8 cellular contexts compared by ENCODE assay signal in the genomic region with DNA sequence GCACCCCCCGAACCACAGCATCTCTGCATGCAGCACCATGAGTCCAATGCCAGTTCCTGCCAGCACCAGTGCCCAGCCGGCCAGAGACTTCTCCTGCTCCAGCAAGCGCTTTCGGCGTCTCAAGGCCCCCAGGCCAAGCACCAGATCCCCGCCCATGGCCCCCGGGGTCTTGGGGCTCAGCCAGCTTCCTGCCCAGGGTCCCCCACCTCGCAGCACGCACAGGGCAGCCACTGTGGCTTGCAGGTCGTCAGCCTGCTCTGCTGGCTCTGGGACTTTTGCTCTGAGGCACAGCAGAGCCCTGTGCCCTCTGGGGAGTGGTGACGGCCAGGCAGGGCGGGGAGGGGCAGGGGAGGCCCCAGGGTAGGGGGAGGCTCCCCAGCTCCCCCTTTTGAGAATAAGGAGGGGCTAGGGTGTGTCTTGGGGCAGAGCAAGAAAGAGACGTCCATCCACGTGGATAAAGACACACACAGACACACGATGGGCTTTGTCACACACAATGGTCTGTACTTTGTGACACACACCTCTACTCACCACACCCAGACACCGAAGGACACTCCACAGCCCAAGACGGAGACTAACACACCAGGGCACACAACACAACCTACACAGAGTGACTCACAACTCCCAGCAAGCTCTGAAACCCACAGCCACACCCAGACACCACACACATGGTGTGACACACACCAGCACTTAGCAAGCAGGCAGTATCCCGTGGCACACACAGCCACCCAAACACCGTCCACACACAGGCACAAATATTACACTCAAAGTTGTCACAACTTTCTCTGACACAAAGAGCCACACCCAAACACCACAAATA. TPM values are rescaled to one million over a fixed set of nuclear protein-coding genes. Genes with fewer than 3 reads are reported as not detected.
DNase-seq lines count a peak whose midpoint lies in the region; ATAC-seq and TF ChIP-seq lines count a peak whose summit lies in the region.

Gene KCNN4 (minus strand): TSS at position 268 of the 820 bp plus-strand sequence. CDS start 112 bp downstream, at position 156.

- no peak within 1 kb of the TSS for H2AK5ac ChIP-seq in mesenchymal stem cell (ENCODE audit: low read length, severe bottlenecking)

- WGBS in GM23248 (ENCODE audit: low coverage in 1 of 2, low lambda C conversion rate in 2 of 2, missing lambda C conversion rate in 2 of 2), 2 experiments, result 14 to 16% methylated on average over 18 to 19 of the region's 19 CpGs
- WGBS in mesenchymal stem cell, result 64% methylated on average over 19 of the region's 19 CpGs

- H3K9ac ChIP-seq in GM23248 (peak within 1 kb of the TSS; percentile 72), mesenchymal stem cell (ENCODE audit: low read length) (peak within 1 kb of the TSS; percentile 66)

- H2AFZ ChIP-seq in GM23248, result peak within 1 kb of the TSS; percentile 58
- no peak within 1 kb of the TSS for H2AFZ ChIP-seq in mesenchymal stem cell (ENCODE audit: low read depth, low read length)

- H3K4me3 Mint-ChIP-seq in activated naive CD4-positive, alpha-beta T cell treated with anti-CD3 and anti-CD28 coated beads, Interleukin-2, amount 50 U/mL, for 24 hours, result peak within 1 kb of the TSS; percentile 81

- H3K4me3 ChIP-seq in AG10803 (ENCODE audit: low read length) (no peak within 1 kb of the TSS), GM23248 (peak within 1 kb of the TSS; percentile 65), mesenchymal stem cell (ENCODE audit: insufficient read depth in 1 of 2, low read depth in 1 of 2, low read length in 2 of 2) (peak within 1 kb of the TSS in 1 of 2 experiments; percentile 77), thoracic aorta (peak within 1 kb of the TSS; percentile 41)

- H3F3A ChIP-seq in GM23248 (ENCODE audit: insufficient read depth), result no peaks in the 10 kb centered on the region; the same call in 1 of the 2 replicates

- H3K9me3 ChIP-seq in GM23248 (ENCODE audit: low read depth), result no peaks in the 10 kb centered on the region
- no peaks in the 10 kb centered on the region for H3K9me3 ChIP-seq in mesenchymal stem cell (ENCODE audit: control insufficient read depth, low read length)
- H3K9me3 ChIP-seq in thoracic aorta, result no peaks in the 10 kb centered on the region

- no peaks in the 10 kb centered on the region for H4K20me1 ChIP-seq in GM23248 (ENCODE audit: insufficient read depth)

- H3K23ac ChIP-seq in mesenchymal stem cell (ENCODE audit: low read length in 2 of 2), result no peak within 1 kb of the TSS

- in situ Hi-C loops in GM23248 (cut with MboI), result no loop called here

- H3K27me3 ChIP-seq in GM23248 (replicated peaks; ENCODE audit: insufficient read depth), result no peaks in the 10 kb centered on the region
- no peaks in the 10 kb centered on the region for H3K27me3 ChIP-seq in mesenchymal stem cell (ENCODE audit: control insufficient read depth in 1 of 2, insufficient read depth in 1 of 2, low read length in 2 of 2)
- no peaks in the 10 kb centered on the region for H3K27me3 ChIP-seq in thoracic aorta (replicated peaks; ENCODE audit: insufficient read depth)

- H2BK12ac ChIP-seq in mesenchymal stem cell (ENCODE audit: low read length in 2 of 2), result peak within 1 kb of the TSS in 1 of 2 experiments; percentile 77

- H3K9me2 ChIP-seq in GM23248 (ENCODE audit: insufficient read depth), result no peaks in the 10 kb centered on the region

- peak within 1 kb of the TSS; percentile 1 for H4K8ac ChIP-seq in mesenchymal stem cell (ENCODE audit: low read length)

- no peak within 1 kb of the TSS for H2BK15ac ChIP-seq in mesenchymal stem cell (ENCODE audit: low read depth, poor library complexity, severe bottlenecking)

- H3K4me2 ChIP-seq in GM23248 (ENCODE audit: unreplicated experiment), result peak within 1 kb of the TSS; percentile 69
- no peak within 1 kb of the TSS for H3K4me2 ChIP-seq in mesenchymal stem cell (ENCODE audit: low read length, poor library complexity, severe bottlenecking)

- H3K4ac ChIP-seq in mesenchymal stem cell (ENCODE audit: low read depth in 1 of 2, low read length in 2 of 2), result no peak within 1 kb of the TSS

- H2BK5ac ChIP-seq in mesenchymal stem cell (ENCODE audit: low read depth, low read length, poor library complexity, severe bottlenecking), result no peak within 1 kb of the TSS

- peak; percentile 62 for DNase-seq in AG10803 (ENCODE audit: low read depth)
- DNase-seq in GM23248, result peak; percentile 85
- DNase-seq in mesenchymal stem cell, result peak; percentile 48
- no peak for DNase-seq in thoracic aorta (ENCODE audit: low spot score)
- DNase-seq in NCI-H2107 treated with DMSO at 0.1 percent for 48 hours (lab: John Stamatoyannopoulos, UW; ENCODE audit: unreplicated experiment), result no peak

- ATAC-seq in SK-N-SH treated with all-trans-retinoic acid at 6 μM for 48 hours, result peak; percentile 36
- no peak for ATAC-seq in thoracic aorta (ENCODE audit: insufficient number of reproducible peaks, low FRiP score, low read depth)
- ATAC-seq in HG02852 (IDR thresholded peaks at IDR 0.05; ENCODE audit: unreplicated experiment), result no peak

- H3K27ac Mint-ChIP-seq in activated naive CD4-positive, alpha-beta T cell treated with anti-CD3 and anti-CD28 coated beads, Interleukin-2, amount 50 U/mL, for 24 hours, result peak within 1 kb of the TSS; percentile 95

- H2BK120ac ChIP-seq in mesenchymal stem cell (ENCODE audit: low read depth, low read length), result peak within 1 kb of the TSS; percentile 13

- H4K91ac ChIP-seq in mesenchymal stem cell (ENCODE audit: low read length), result peak within 1 kb of the TSS; percentile 56

- TF ChIP-seq CTCF in AG10803 (conservative IDR thresholded peaks at IDR 0.05; ENCODE audit: low read length) (no peak), thoracic aorta (IDR thresholded peaks at IDR 0.05) (no peak)

- peak within 1 kb of the TSS; percentile 24; the same call in 1 of the 2 replicates for H3K27ac ChIP-seq in GM23248
- H3K27ac ChIP-seq in mesenchymal stem cell (ENCODE audit: low read length, poor library complexity, severe bottlenecking), result no peak within 1 kb of the TSS
- peak within 1 kb of the TSS in 1 of 2 donors; percentile 5 for H3K27ac ChIP-seq in thoracic aorta

- peaks cover 2% of the 10 kb centered on the region for H3K36me3 Mint-ChIP-seq in activated naive CD4-positive, alpha-beta T cell treated with anti-CD3 and anti-CD28 coated beads, Interleukin-2, amount 50 U/mL, for 24 hours

- H3K4me1 ChIP-seq in GM23248 (ENCODE audit: insufficient read depth), result peaks cover 41% of the 10 kb centered on the region
- H3K4me1 ChIP-seq in mesenchymal stem cell (ENCODE audit: control insufficient read depth, insufficient read depth, low read depth, low read length), result peaks cover 45% of the 10 kb centered on the region
- peaks cover 10 to 15% of the 10 kb centered on the region in 2 donors for H3K4me1 ChIP-seq in thoracic aorta (ENCODE audit: control insufficient read depth in 1 of 2, low read depth in 2 of 2)

- H3K18ac ChIP-seq in mesenchymal stem cell (ENCODE audit: low read depth in 1 of 2, low read length in 2 of 2), result peak within 1 kb of the TSS in 1 of 2 experiments; percentile 46

- no peaks in the 10 kb centered on the region for H3K27me3 Mint-ChIP-seq in activated naive CD4-positive, alpha-beta T cell treated with anti-CD3 and anti-CD28 coated beads, Interleukin-2, amount 50 U/mL, for 24 hours

- peaks cover 80% of the 10 kb centered on the region for H3K4me1 Mint-ChIP-seq in activated naive CD4-positive, alpha-beta T cell treated with anti-CD3 and anti-CD28 coated beads, Interleukin-2, amount 50 U/mL, for 24 hours

- no peaks in the 10 kb centered on the region for H3K9me3 Mint-ChIP-seq in activated naive CD4-positive, alpha-beta T cell treated with anti-CD3 and anti-CD28 coated beads, Interleukin-2, amount 50 U/mL, for 24 hours

- no peaks in the 10 kb centered on the region for H3K79me1 ChIP-seq in mesenchymal stem cell (replicated peaks; ENCODE audit: low read length, poor library complexity, severe bottlenecking)

- no peaks in the 10 kb centered on the region; the same call in 1 of the 2 replicates for H3K79me2 ChIP-seq in GM23248 (ENCODE audit: insufficient read depth)

- H3K14ac ChIP-seq in mesenchymal stem cell (ENCODE audit: low read length in 2 of 2), result peak within 1 kb of the TSS in 1 of 2 experiments; percentile 76

- H3K36me3 ChIP-seq in GM23248 (ENCODE audit: low read depth) (no peaks in the 10 kb centered on the region), mesenchymal stem cell (ENCODE audit: control insufficient read depth in 1 of 2, insufficient read depth in 2 of 2, low read depth in 1 of 2, low read length in 2 of 2) (no peaks in the 10 kb centered on the region), thoracic aorta (no peaks in the 10 kb centered on the region)

TF ChIP-seq in SK-N-SH treated with all-trans-retinoic acid at 6 μM for 48 hours, 23 proteins besides CTCF, POLR2A, EP300 and RAD21 (continues in another document):
- no peak for TF ChIP-seq ZNF70 (CRISPR knock-in tag; IDR thresholded peaks at IDR 0.05)
- no peak for TF ChIP-seq ARNTL (CRISPR knock-in tag; IDR thresholded peaks at IDR 0.05; ENCODE audit: borderline replicate concordance, low read depth)
- TF ChIP-seq, protein P1, sequence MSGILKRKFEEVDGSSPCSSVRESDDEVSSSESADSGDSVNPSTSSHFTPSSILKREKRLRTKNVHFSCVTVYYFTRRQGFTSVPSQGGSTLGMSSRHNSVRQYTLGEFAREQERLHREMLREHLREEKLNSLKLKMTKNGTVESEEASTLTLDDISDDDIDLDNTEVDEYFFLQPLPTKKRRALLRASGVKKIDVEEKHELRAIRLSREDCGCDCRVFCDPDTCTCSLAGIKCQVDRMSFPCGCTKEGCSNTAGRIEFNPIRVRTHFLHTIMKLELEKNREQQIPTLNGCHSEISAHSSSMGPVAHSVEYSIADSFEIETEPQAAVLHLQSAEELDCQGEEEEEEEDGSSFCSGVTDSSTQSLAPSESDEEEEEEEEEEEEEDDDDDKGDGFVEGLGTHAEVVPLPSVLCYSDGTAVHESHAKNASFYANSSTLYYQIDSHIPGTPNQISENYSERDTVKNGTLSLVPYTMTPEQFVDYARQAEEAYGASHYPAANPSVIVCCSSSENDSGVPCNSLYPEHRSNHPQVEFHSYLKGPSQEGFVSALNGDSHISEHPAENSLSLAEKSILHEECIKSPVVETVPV (CRISPR knock-in tag; IDR thresholded peaks at IDR 0.05), result no peak
- TF ChIP-seq ZC3H10 (CRISPR knock-in tag; IDR thresholded peaks at IDR 0.05), result no peak

RNA-seq across cellular contexts. Expression of gene KCNN4, which starts in this region (rescaled TPM):
- total RNA-seq in GM23248 (2014; rRNA removed; shearing (Covaris generic)), result 8.7 and 13.7 TPM in 2 replicates
- polyA plus RNA-seq in GM23248 (2016; fragmentation: Nextera tagmentation; extraction: Ambion mirVana), result 9.4 and 11.9 TPM in 2 replicates
- polyA plus RNA-seq in mesenchymal stem cell (2013, experiment 1 of 2), result 0.04 TPM
- polyA plus RNA-seq in mesenchymal stem cell (2013, experiment 2 of 2), result 0.08 TPM
- 1 to 10 TPM; 2.8 to 3.5 TPM for total RNA-seq in thoracic aorta

Comparison
In these comparisons a context has a peak if more than half of its experiments do, and no peak if none do; other contexts are left out.
1. DNase-seq: peak in AG10803 (single experiment), GM23248 (single experiment) and mesenchymal stem cell (single experiment); none in thoracic aorta (single experiment) and NCI-H2107 treated with DMSO at 0.1 percent for 48 hours (single experiment).